ENCODE assay signal across 9 cellular contexts in the genomic region with DNA sequence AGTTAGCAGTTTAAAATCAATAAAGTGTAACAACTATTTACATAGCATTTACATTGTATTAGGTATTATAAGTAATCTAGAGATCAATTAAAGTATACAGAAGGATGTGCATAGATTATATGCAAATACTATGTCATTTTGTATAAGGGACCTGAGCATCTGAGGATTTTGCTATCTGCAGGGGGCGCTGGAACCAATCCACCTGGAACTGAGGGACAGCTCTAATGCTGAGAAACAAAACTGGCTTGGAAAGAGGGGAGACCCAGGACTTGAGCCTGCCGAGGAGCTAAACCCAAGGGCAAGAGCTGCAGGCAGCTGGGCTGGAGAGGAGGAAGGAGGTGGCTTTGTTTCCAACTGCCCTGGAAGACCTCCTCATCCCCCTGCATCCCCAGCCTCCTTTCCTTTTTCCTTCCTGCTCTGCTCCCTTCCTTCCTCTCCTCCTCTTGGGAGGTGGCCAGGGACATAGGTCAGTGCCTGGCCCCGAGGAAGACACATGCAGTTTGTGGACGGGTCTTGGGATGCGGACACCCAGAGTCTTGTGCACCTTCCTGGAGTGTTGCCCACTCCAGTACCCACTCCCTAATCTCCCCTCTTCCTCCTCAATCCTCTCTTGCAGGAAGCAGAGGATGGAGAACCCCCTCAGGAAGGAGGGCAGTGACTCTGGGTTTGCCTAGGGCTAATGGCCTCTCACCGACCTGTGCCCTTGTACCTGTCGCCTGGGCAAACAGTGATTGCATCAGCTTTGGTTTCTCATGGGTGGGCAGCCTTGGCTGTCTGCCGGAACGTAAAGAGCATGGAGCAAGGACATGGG. TPM values are rescaled to one million over a fixed set of nuclear protein-coding genes. Genes with fewer than 3 reads are reported as not detected.
A peak's percentile ranks its signal among the peaks of the same experiment; 100 is the strongest.
DNase-seq lines count a peak whose midpoint lies in the region; ATAC-seq and TF ChIP-seq lines count a peak whose summit lies in the region.
"Had no signal": no experiment of that assay in that cellular context is flagged by ENCODE, and none has a peak within 500 bp of the region (broad histone marks: within the 10 kb centered on the region; RNA-seq: fewer than 3 reads in every experiment).

No MANE protein-coding gene starts in this region.

- ATAC-seq in GM21723 (IDR thresholded peaks at IDR 0.05; ENCODE audit: unreplicated experiment) = no peak

- no peak overlapping the region for H3K27ac Mint-ChIP-seq in activated CD4-positive, alpha-beta T cell treated with anti-CD3 and anti-CD28 coated beads, Interleukin-2, amount 10 ng/mL, durations not matched to agents 24 days and 14 days

- no peak overlapping the region for H3K4me3 Mint-ChIP-seq in activated CD4-positive, alpha-beta T cell treated with anti-CD3 and anti-CD28 coated beads, Interleukin-2, amount 10 ng/mL, durations not matched to agents 24 days and 14 days

- no peak overlapping the region for H3K4me3 ChIP-seq in AG09309 (ENCODE audit: control insufficient read depth, low read depth, low read length)
- no peak overlapping the region for H3K4me3 ChIP-seq in foreskin fibroblast (ENCODE audit: low read depth in 1 of 2, low read length in 2 of 2)

- peak; percentile 39 for TF ChIP-seq CTCF in AG09309 (IDR thresholded peaks at IDR 0.05; ENCODE audit: control insufficient read depth, insufficient read depth, low read depth, low read length, missing control alignments)
- TF ChIP-seq CTCF in foreskin fibroblast (IDR thresholded peaks at IDR 0.05; ENCODE audit: low read depth, low read length) = peak; percentile 20

- no peaks in the 10 kb centered on the region for H3K36me3 Mint-ChIP-seq in activated CD4-positive, alpha-beta T cell treated with anti-CD3 and anti-CD28 coated beads, Interleukin-2, amount 10 ng/mL, durations not matched to agents 24 days and 14 days (ENCODE audit: low read depth)

- no peaks in the 10 kb centered on the region for H3K9me3 Mint-ChIP-seq in activated CD4-positive, alpha-beta T cell treated with anti-CD3 and anti-CD28 coated beads, Interleukin-2, amount 10 ng/mL, durations not matched to agents 24 days and 14 days

- H3K27me3 Mint-ChIP-seq in activated CD4-positive, alpha-beta T cell treated with anti-CD3 and anti-CD28 coated beads, Interleukin-2, amount 10 ng/mL, durations not matched to agents 24 days and 14 days = peaks cover 6% of the 10 kb centered on the region

- H3K4me1 Mint-ChIP-seq in activated CD4-positive, alpha-beta T cell treated with anti-CD3 and anti-CD28 coated beads, Interleukin-2, amount 10 ng/mL, durations not matched to agents 24 days and 14 days = peaks cover 4% of the 10 kb centered on the region

- DNase-seq in AG09309 (ENCODE audit: low read depth) = no peak
- DNase-seq in HCEC 1CT = peak; percentile 43
- peak; percentile 83 for DNase-seq in activated CD4-positive, alpha-beta T cell treated with anti-CD3 and anti-CD28 coated beads, Interleukin-2, amount 10 ng/mL, durations not matched to agents 24 days and 14 days
- DNase-seq in foreskin fibroblast = peak in 1 of 2 donors; percentile 31
- DNase-seq in stimulated activated naive CD4-positive, alpha-beta T cell (lab: John Stamatoyannopoulos, UW) = peak in 5 of 6 experiments; percentile 8 to 33 (median 14)
- DNase-seq in NCI-H187 (lab: John Stamatoyannopoulos, UW) = no peak
- no peak for DNase-seq in NCI-H1436 treated with DMSO at 0.1 percent for 48 hours (lab: John Stamatoyannopoulos, UW)

- intact Hi-C loops in activated CD4-positive, alpha-beta T cell treated with anti-CD3 and anti-CD28 coated beads, Interleukin-2, amount 10 ng/mL, durations not matched to agents 24 days and 14 days (cut with micrococcal nuclease) = no loop called here

RNA-seq across cellular contexts. Expression of a gene that starts 0.8 kb away (rescaled TPM):
- not detected in 2 replicates for total RNA-seq in activated CD4-positive, alpha-beta T cell treated with anti-CD3 and anti-CD28 coated beads, Interleukin-2, amount 10 ng/mL, durations not matched to agents 24 days and 14 days
- total RNA-seq: glomerular endothelial cell had no signal

RNA-seq across cellular contexts. Expression of a gene that starts 32.2 kb away (rescaled TPM):
- not detected in 2 replicates for total RNA-seq in activated CD4-positive, alpha-beta T cell treated with anti-CD3 and anti-CD28 coated beads, Interleukin-2, amount 10 ng/mL, durations not matched to agents 24 days and 14 days
- total RNA-seq: glomerular endothelial cell had no signal

Comparison
In these comparisons a context has a peak if more than half of its experiments do, and no peak if none do; other contexts are left out.
1. DNase-seq: peak in HCEC 1CT (single experiment), activated CD4-positive, alpha-beta T cell treated with anti-CD3 and anti-CD28 coated beads, Interleukin-2, amount 10 ng/mL, durations not matched to agents 24 days and 14 days (single experiment) and stimulated activated naive CD4-positive, alpha-beta T cell (5 of 6); none in AG09309 (single experiment), NCI-H187 (0 of 2) and NCI-H1436 treated with DMSO at 0.1 percent for 48 hours (single experiment).